In the genomic region with DNA sequence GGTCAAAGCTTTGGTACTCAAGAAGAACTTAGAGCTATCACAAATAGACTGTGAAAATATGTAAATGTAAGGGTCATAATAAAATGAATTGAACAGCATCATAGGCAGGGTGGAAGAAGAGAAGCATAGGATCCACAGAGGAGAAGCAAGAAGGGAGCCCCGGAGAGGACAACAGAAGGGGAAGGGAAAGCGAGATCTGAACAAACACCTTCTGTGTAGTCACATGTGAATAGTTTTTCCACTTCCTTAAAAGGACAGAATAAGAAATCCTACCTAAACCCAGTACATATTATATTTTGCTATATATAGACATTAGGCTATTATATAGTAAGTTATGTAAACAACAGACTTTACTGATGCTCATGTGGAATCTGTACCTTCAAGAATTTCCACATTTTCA, we compare ENCODE assay signal across 17 cellular contexts.
"Had no signal": no experiment of that assay in that cellular context is flagged by ENCODE, and none has a peak within 500 bp of the region (broad histone marks: within the 10 kb centered on the region; RNA-seq: fewer than 3 reads in every experiment).

No MANE protein-coding gene starts in this region.

- H3K27ac Mint-ChIP-seq: activated CD8-positive, alpha-beta T cell treated with anti-CD3 and anti-CD28 coated beads for 36 hours; activated T-cell treated with anti-CD3 and anti-CD28 coated beads, Interleukin-2, amount 50 U/mL, for 72 hours; naive thymus-derived CD4-positive, alpha-beta T cell; progenitor cell of endocrine pancreas; stimulated activated memory B cell treated with anti-CD40 and anti-IgM and Interleukin-4, amounts not matched to agents 10 μg/mL and 1 μg/mL and 100 μg/mL, for 72 hours had no signal

- H3K9me3 ChIP-seq: ascending aorta, esophagus muscularis mucosa, neutrophil, tibial nerve had no signal

- H3K4me2 ChIP-seq: smooth muscle cell had no signal

- H3K36me3 Mint-ChIP-seq: naive thymus-derived CD4-positive, alpha-beta T cell; stimulated activated memory B cell treated with anti-CD40 and anti-IgM and Interleukin-4, amounts not matched to agents 10 μg/mL and 1 μg/mL and 100 μg/mL, for 72 hours had no signal

- H3K4me1 ChIP-seq: ascending aorta, esophagus muscularis mucosa, tibial nerve had no signal

- H3K9me3 Mint-ChIP-seq: stimulated activated memory B cell treated with anti-CD40 and anti-IgM and Interleukin-4, amounts not matched to agents 10 μg/mL and 1 μg/mL and 100 μg/mL, for 72 hours had no signal

- H3K4me3 Mint-ChIP-seq: activated CD8-positive, alpha-beta T cell treated with anti-CD3 and anti-CD28 coated beads for 36 hours; activated T-cell treated with anti-CD3 and anti-CD28 coated beads, Interleukin-2, amount 50 U/mL, for 72 hours; naive thymus-derived CD4-positive, alpha-beta T cell; stimulated activated memory B cell treated with anti-CD40 and anti-IgM and Interleukin-4, amounts not matched to agents 10 μg/mL and 1 μg/mL and 100 μg/mL, for 72 hours had no signal

- H3K4me1 Mint-ChIP-seq: naive thymus-derived CD4-positive, alpha-beta T cell; stimulated activated memory B cell treated with anti-CD40 and anti-IgM and Interleukin-4, amounts not matched to agents 10 μg/mL and 1 μg/mL and 100 μg/mL, for 72 hours had no signal

- H3K27me3 ChIP-seq: ascending aorta, esophagus muscularis mucosa, neutrophil, tibial nerve had no signal

- H3K4me3 ChIP-seq: ascending aorta, esophagus muscularis mucosa, smooth muscle cell, tibial nerve had no signal

- DNase-seq: activated CD4-positive, alpha-beta T cell treated with anti-CD3 and anti-CD28 coated beads for 4 hours; activated CD8-positive, alpha-beta memory T cell treated with anti-CD3 and anti-CD28 coated beads, Interleukin-2, amount 50 U/mL, for 4 hours; activated CD8-positive, alpha-beta T cell treated with anti-CD3 and anti-CD28 coated beads for 36 hours; activated naive CD4-positive, alpha-beta T cell; activated T-cell treated with anti-CD3 and anti-CD28 coated beads, Interleukin-2, amount 50 U/mL, for 72 hours; glutamatergic neuron; left cardiac atrium; mammary epithelial cell; naive thymus-derived CD4-positive, alpha-beta T cell; right cardiac atrium had no signal

- ATAC-seq: activated CD8-positive, alpha-beta T cell treated with anti-CD3 and anti-CD28 coated beads for 36 hours; activated T-cell treated with anti-CD3 and anti-CD28 coated beads, Interleukin-2, amount 50 U/mL, for 72 hours; left cardiac atrium; naive thymus-derived CD4-positive, alpha-beta T cell; right cardiac atrium; stimulated activated memory B cell treated with anti-CD40 and anti-IgM and Interleukin-4, amounts not matched to agents 10 μg/mL and 1 μg/mL and 100 μg/mL, for 72 hours had no signal

- H3K36me3 ChIP-seq: ascending aorta, esophagus muscularis mucosa, neutrophil, tibial nerve had no signal

- H3K27ac ChIP-seq: ascending aorta, esophagus muscularis mucosa, neutrophil, tibial nerve had no signal

- H3K27me3 Mint-ChIP-seq: activated CD8-positive, alpha-beta T cell treated with anti-CD3 and anti-CD28 coated beads for 36 hours; naive thymus-derived CD4-positive, alpha-beta T cell; progenitor cell of endocrine pancreas; stimulated activated memory B cell treated with anti-CD40 and anti-IgM and Interleukin-4, amounts not matched to agents 10 μg/mL and 1 μg/mL and 100 μg/mL, for 72 hours had no signal
